Comparison of ENCODE assay signal across 27 cellular contexts in the genomic region with DNA sequence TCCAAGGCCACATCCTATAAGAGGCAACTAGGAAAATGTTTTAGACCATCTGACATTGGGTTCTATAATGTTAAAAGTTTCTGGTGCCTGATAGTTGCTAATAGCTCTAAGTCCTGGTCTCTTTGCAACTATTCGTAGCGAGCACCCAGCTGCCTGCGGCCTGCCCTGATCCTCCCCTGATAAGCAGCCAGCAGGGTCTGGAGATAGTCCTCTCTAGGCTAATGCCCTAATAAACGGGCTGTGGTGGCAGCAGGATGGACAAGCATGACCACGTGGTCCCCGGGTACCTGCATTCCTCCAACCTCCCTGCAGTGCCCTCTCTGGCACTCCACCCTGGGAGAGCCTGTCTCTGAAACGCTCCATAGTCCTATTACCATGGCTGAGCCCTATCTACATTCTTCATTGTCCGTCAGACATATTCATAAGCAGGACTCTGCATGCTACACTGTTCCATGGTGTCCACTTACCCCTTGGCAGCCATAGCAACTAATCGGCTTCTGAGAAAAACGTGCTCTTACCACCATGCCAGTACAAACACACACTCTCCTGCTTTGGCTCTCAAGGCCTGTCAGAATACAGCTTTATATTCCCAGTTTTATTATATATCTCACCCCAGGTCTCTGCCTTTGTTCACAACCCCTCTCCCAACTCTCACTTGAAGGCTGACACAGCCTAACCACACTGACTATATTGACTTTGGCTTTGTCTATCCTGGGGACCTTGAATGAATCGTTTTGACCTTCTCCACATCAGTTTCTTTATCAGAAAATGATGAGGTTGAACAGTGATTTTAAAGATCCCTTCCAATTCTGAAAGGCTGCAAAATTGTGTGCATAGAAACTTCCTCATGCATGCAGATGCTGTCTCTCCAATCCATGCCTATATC. TPM values are rescaled to one million over a fixed set of nuclear protein-coding genes. Genes with fewer than 3 reads are reported as not detected.
DNase-seq lines count a peak whose midpoint lies in the region; ATAC-seq and TF ChIP-seq lines count a peak whose summit lies in the region.
"Had no signal": no experiment of that assay in that cellular context is flagged by ENCODE, and none has a peak within 500 bp of the region (broad histone marks: within the 10 kb centered on the region; RNA-seq: fewer than 3 reads in every experiment).

No MANE protein-coding gene starts in this region.

- CTCF ChIA-PET in WTC11 (lab: Charles Lee) = interaction anchor here (1.0 kb wide), 1 partner anchor 110 kb away, joined by 4 read pairs; no protein-coding TSS in a partner anchor
- CTCF ChIA-PET in activated naive CD4-positive, alpha-beta T cell treated with anti-CD3 and anti-CD28 coated beads, Interleukin-2, amount 10 ng/mL, durations not matched to agents 7 days and 5 days (lab: Charles Lee) = no interaction called here

- H3K36me3 Mint-ChIP-seq in WTC11 = no peaks in the 10 kb centered on the region
- H3K36me3 Mint-ChIP-seq in activated naive CD4-positive, alpha-beta T cell treated with anti-CD3 and anti-CD28 coated beads, Interleukin-2, amount 10 ng/mL, durations not matched to agents 7 days and 5 days = no peaks in the 10 kb centered on the region
- H3K36me3 Mint-ChIP-seq: activated CD4-positive, alpha-beta memory T cell treated with anti-CD3 and anti-CD28 coated beads for 36 hours; CD8-positive, alpha-beta T cell; stimulated activated naive B cell treated with anti-CD40 and anti-IgM and Interleukin-4, amounts not matched to agents 10 μg/mL and 1 μg/mL and 100 μg/mL, for 72 hours had no signal

- 0 out of 2 replicates have a peak, but pooled peaks cover 2% of the 10 kb centered on the region for H3K27me3 Mint-ChIP-seq in WTC11 (ENCODE audit: low read depth)
- peaks cover 4% of the 10 kb centered on the region for H3K27me3 Mint-ChIP-seq in activated naive CD4-positive, alpha-beta T cell treated with anti-CD3 and anti-CD28 coated beads, Interleukin-2, amount 10 ng/mL, durations not matched to agents 7 days and 5 days
- H3K27me3 Mint-ChIP-seq: activated CD4-positive, alpha-beta memory T cell treated with anti-CD3 and anti-CD28 coated beads for 36 hours; stimulated activated naive B cell treated with anti-CD40 and anti-IgM and Interleukin-4, amounts not matched to agents 10 μg/mL and 1 μg/mL and 100 μg/mL, for 72 hours had no signal

- H3K4me3 Mint-ChIP-seq in WTC11 = no peak overlapping the region
- no peak overlapping the region for H3K4me3 Mint-ChIP-seq in activated naive CD4-positive, alpha-beta T cell treated with anti-CD3 and anti-CD28 coated beads, Interleukin-2, amount 10 ng/mL, durations not matched to agents 7 days and 5 days
- H3K4me3 Mint-ChIP-seq: activated CD4-positive, alpha-beta memory T cell treated with anti-CD3 and anti-CD28 coated beads for 36 hours; CD8-positive, alpha-beta T cell; stimulated activated naive B cell treated with anti-CD40 and anti-IgM and Interleukin-4, amounts not matched to agents 10 μg/mL and 1 μg/mL and 100 μg/mL, for 72 hours had no signal

- peaks cover 7% of the 10 kb centered on the region; the same call in 1 of the 2 replicates for H3K9me3 Mint-ChIP-seq in WTC11
- H3K9me3 Mint-ChIP-seq in activated naive CD4-positive, alpha-beta T cell treated with anti-CD3 and anti-CD28 coated beads, Interleukin-2, amount 10 ng/mL, durations not matched to agents 7 days and 5 days = no peaks in the 10 kb centered on the region
- H3K9me3 Mint-ChIP-seq: activated CD4-positive, alpha-beta memory T cell treated with anti-CD3 and anti-CD28 coated beads for 36 hours; CD8-positive, alpha-beta T cell had no signal

- ATAC-seq in WTC11 (no peak; the same call in 1 of the 2 replicates), HG02840 (IDR thresholded peaks at IDR 0.05; ENCODE audit: low FRiP score, unreplicated experiment) (no peak), GM18868 (IDR thresholded peaks at IDR 0.05; ENCODE audit: unreplicated experiment) (no peak), HG03469 (IDR thresholded peaks at IDR 0.05; ENCODE audit: unreplicated experiment) (no peak)
- ATAC-seq: A549; CD8-positive, alpha-beta T cell; esophagus mucosa; foreskin keratinocyte; HCT116; heart left ventricle; stimulated activated naive B cell treated with anti-CD40 and anti-IgM and Interleukin-4, amounts not matched to agents 10 μg/mL and 1 μg/mL and 100 μg/mL, for 72 hours had no signal

- H3K27ac Mint-ChIP-seq in WTC11 = peak overlapping the region; percentile 25; the same call in 1 of the 2 replicates
- no peak overlapping the region for H3K27ac Mint-ChIP-seq in activated naive CD4-positive, alpha-beta T cell treated with anti-CD3 and anti-CD28 coated beads, Interleukin-2, amount 10 ng/mL, durations not matched to agents 7 days and 5 days
- H3K27ac Mint-ChIP-seq: activated CD4-positive, alpha-beta memory T cell treated with anti-CD3 and anti-CD28 coated beads for 36 hours; CD8-positive, alpha-beta T cell; stimulated activated naive B cell treated with anti-CD40 and anti-IgM and Interleukin-4, amounts not matched to agents 10 μg/mL and 1 μg/mL and 100 μg/mL, for 72 hours had no signal

- peaks cover 23% of the 10 kb centered on the region for H3K4me1 Mint-ChIP-seq in WTC11
- no peaks in the 10 kb centered on the region for H3K4me1 Mint-ChIP-seq in activated naive CD4-positive, alpha-beta T cell treated with anti-CD3 and anti-CD28 coated beads, Interleukin-2, amount 10 ng/mL, durations not matched to agents 7 days and 5 days

- peak; percentile 8 for DNase-seq in NCI-H345 (lab: John Stamatoyannopoulos, UW)
- no peak for DNase-seq in NCI-H345 treated with DMSO at 0.1 percent for 48 hours (lab: John Stamatoyannopoulos, UW; ENCODE audit: unreplicated experiment)
- DNase-seq in WTC11 (ENCODE audit: low spot score) = no peak
- peak; percentile 56 for DNase-seq in islet precursor cell
- no peak for DNase-seq in activated naive CD4-positive, alpha-beta T cell treated with anti-CD3 and anti-CD28 coated beads, Interleukin-2, amount 10 ng/mL, durations not matched to agents 7 days and 5 days
- DNase-seq: activated CD4-positive, alpha-beta memory T cell treated with anti-CD3 and anti-CD28 coated beads for 36 hours; activated CD8-positive, alpha-beta memory T cell treated with anti-CD3 and anti-CD28 coated beads, Interleukin-2, amount 50 U/mL, for 4 hours; activated naive CD4-positive, alpha-beta T cell treated with anti-CD3 and anti-CD28 coated beads, Interleukin-2, amount 50 U/mL, for 16 hours; AML-193; amygdala; CD8-positive, alpha-beta T cell; effector memory CD4-positive, alpha-beta T cell; foreskin keratinocyte; heart left ventricle; KG1; mesenchymal stem cell; MG63; NCI-H1436 treated with DMSO at 0.1 percent for 48 hours; stimulated activated CD4-positive, alpha-beta T cell treated with anti-CD3 and anti-CD28 coated beads, Interleukin-15, amount 100 ng/mL, for 24 hours; stimulated activated naive B cell treated with anti-CD40 and anti-IgM and Interleukin-4, amounts not matched to agents 10 μg/mL and 1 μg/mL and 100 μg/mL, for 72 hours; T-helper 1 cell had no signal

- POLR2A ChIA-PET in WTC11 (lab: Charles Lee) = interaction anchor here (1.0 kb wide), 1 partner anchor 11 kb away, joined by 5 read pairs; no protein-coding TSS in a partner anchor

- no peak for TF ChIP-seq CTCF in WTC11 (IDR thresholded peaks at IDR 0.05)

TF ChIP-seq in WTC11, 78 proteins besides CTCF, POLR2A, EP300 and RAD21 (continues in another document):
- TF ChIP-seq, protein P1, sequence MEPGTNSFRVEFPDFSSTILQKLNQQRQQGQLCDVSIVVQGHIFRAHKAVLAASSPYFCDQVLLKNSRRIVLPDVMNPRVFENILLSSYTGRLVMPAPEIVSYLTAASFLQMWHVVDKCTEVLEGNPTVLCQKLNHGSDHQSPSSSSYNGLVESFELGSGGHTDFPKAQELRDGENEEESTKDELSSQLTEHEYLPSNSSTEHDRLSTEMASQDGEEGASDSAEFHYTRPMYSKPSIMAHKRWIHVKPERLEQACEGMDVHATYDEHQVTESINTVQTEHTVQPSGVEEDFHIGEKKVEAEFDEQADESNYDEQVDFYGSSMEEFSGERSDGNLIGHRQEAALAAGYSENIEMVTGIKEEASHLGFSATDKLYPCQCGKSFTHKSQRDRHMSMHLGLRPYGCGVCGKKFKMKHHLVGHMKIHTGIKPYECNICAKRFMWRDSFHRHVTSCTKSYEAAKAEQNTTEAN (CRISPR knock-in tag; IDR thresholded peaks at IDR 0.05) = no peak
- no peak for TF ChIP-seq GABPB1 (CRISPR knock-in tag; IDR thresholded peaks at IDR 0.05)
- TF ChIP-seq JUN (CRISPR knock-in tag; IDR thresholded peaks at IDR 0.05) = no peak
- TF ChIP-seq, protein P2, sequence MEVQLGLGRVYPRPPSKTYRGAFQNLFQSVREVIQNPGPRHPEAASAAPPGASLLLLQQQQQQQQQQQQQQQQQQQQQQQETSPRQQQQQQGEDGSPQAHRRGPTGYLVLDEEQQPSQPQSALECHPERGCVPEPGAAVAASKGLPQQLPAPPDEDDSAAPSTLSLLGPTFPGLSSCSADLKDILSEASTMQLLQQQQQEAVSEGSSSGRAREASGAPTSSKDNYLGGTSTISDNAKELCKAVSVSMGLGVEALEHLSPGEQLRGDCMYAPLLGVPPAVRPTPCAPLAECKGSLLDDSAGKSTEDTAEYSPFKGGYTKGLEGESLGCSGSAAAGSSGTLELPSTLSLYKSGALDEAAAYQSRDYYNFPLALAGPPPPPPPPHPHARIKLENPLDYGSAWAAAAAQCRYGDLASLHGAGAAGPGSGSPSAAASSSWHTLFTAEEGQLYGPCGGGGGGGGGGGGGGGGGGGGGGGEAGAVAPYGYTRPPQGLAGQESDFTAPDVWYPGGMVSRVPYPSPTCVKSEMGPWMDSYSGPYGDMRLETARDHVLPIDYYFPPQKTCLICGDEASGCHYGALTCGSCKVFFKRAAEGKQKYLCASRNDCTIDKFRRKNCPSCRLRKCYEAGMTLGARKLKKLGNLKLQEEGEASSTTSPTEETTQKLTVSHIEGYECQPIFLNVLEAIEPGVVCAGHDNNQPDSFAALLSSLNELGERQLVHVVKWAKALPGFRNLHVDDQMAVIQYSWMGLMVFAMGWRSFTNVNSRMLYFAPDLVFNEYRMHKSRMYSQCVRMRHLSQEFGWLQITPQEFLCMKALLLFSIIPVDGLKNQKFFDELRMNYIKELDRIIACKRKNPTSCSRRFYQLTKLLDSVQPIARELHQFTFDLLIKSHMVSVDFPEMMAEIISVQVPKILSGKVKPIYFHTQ (CRISPR knock-in tag; IDR thresholded peaks at IDR 0.05) = no peak

RNA-seq across cellular contexts. Expression of a gene that starts 49.9 kb away (rescaled TPM):
- 127 to 130 TPM (median 129 TPM) in 3 replicates for total RNA-seq in WTC11 (2021)

Comparison
In these comparisons a context has a peak if more than half of its experiments do, and no peak if none do; other contexts are left out.
1. DNase-seq: peak in NCI-H345 (single experiment) and islet precursor cell (single experiment); none in NCI-H345 treated with DMSO at 0.1 percent for 48 hours (single experiment), WTC11 (single experiment) and activated naive CD4-positive, alpha-beta T cell treated with anti-CD3 and anti-CD28 coated beads, Interleukin-2, amount 10 ng/mL, durations not matched to agents 7 days and 5 days (single experiment).